ENCODE assay signal across 1 cellular context in genomic region chrX:7144126-7144525, GRCh38.
TF ChIP-seq lines count a peak whose summit lies in the region.

No MANE protein-coding gene starts in this region.

TF ChIP-seq in A549, 52 proteins besides CTCF, POLR2A, EP300 and RAD21 (continued from another document):
- no peak for TF ChIP-seq ATOH8 (CRISPR knock-in tag; IDR thresholded peaks at IDR 0.05; ENCODE audit: low read depth)
- no peak for TF ChIP-seq MAZ (IDR thresholded peaks at IDR 0.05; ENCODE audit: borderline replicate concordance, low read depth, low read length)
- TF ChIP-seq HMGXB4 (CRISPR knock-in tag; IDR thresholded peaks at IDR 0.05; ENCODE audit: borderline replicate concordance): no peak
- no peak for TF ChIP-seq HOXB5 (CRISPR knock-in tag; IDR thresholded peaks at IDR 0.05)
- TF ChIP-seq MYC (IDR thresholded peaks at IDR 0.05; ENCODE audit: borderline replicate concordance, low read length): no peak
- no peak for TF ChIP-seq JUNB (IDR thresholded peaks at IDR 0.05)
- TF ChIP-seq RCOR1 (IDR thresholded peaks at IDR 0.05; ENCODE audit: low read depth, low read length): no peak
TF ChIP-seq in A549: peak in this region for 0.
